9 cellular contexts compared by ENCODE assay signal in genomic region chr7:19754521-19755116, GRCh38.
DNase-seq lines count a peak whose midpoint lies in the region; ATAC-seq and TF ChIP-seq lines count a peak whose summit lies in the region.
"Had no signal": no experiment of that assay in that cellular context is flagged by ENCODE, and none has a peak within 500 bp of the region (broad histone marks: within the 10 kb centered on the region; RNA-seq: fewer than 3 reads in every experiment).

No MANE protein-coding gene starts in this region.

- peaks cover 11% of the 10 kb centered on the region for H3K27me3 Mint-ChIP-seq in nephron progenitor cell (ENCODE audit: low read depth, poor library complexity)

- no peak overlapping the region for H3K4me3 Mint-ChIP-seq in nephron progenitor cell
- H3K4me3 Mint-ChIP-seq: naive thymus-derived CD8-positive, alpha-beta T cell had no signal

- no peak overlapping the region for H3K27ac Mint-ChIP-seq in nephron progenitor cell
- H3K27ac Mint-ChIP-seq: naive thymus-derived CD8-positive, alpha-beta T cell had no signal

- TF ChIP-seq CTCF in nephron progenitor cell (IDR thresholded peaks at IDR 0.05): peak; percentile 78

- CTCF ChIA-PET in HEK293T (lab: Yijun Ruan, JAX): interaction anchor here (0.6 to 1.4 kb wide), 4 partner anchors 53 to 576 kb away, joined by 3 to 5 read pairs (median 3); partner anchors contain the start of gene ITGB8

- H3K4me1 Mint-ChIP-seq in nephron progenitor cell: peaks cover 8% of the 10 kb centered on the region
- H3K4me1 Mint-ChIP-seq: naive thymus-derived CD8-positive, alpha-beta T cell had no signal

- H3K36me3 Mint-ChIP-seq in nephron progenitor cell (ENCODE audit: low read depth): no peaks in the 10 kb centered on the region
- H3K36me3 Mint-ChIP-seq: naive thymus-derived CD8-positive, alpha-beta T cell had no signal

- H3K9me3 Mint-ChIP-seq in nephron progenitor cell: no peaks in the 10 kb centered on the region
- H3K9me3 Mint-ChIP-seq: naive thymus-derived CD8-positive, alpha-beta T cell had no signal

- POLR2A ChIA-PET in HEK293T (lab: Yijun Ruan, JAX): no interaction called here

- DNase-seq in COR-L47 (lab: John Stamatoyannopoulos, UW): peak; percentile 42
- DNase-seq in HEK293T (ENCODE audit: extremely low spot score): peak; percentile 8
- peak; percentile 70 for DNase-seq in NCI-H748 (lab: John Stamatoyannopoulos, UW; ENCODE audit: unreplicated experiment)
- DNase-seq in central memory CD4-positive, alpha-beta T cell: peak; percentile 8
- no peak for DNase-seq in nephron progenitor cell
- DNase-seq in effector CD4-positive, alpha-beta T cell: no peak
- no peak for DNase-seq in GF-D8 (lab: John Stamatoyannopoulos, UW)

- ATAC-seq in HG02970 (IDR thresholded peaks at IDR 0.05; ENCODE audit: low FRiP score, unreplicated experiment): no peak
- ATAC-seq: naive thymus-derived CD8-positive, alpha-beta T cell had no signal

TF ChIP-seq in HEK293T, 16 proteins besides CTCF, POLR2A, EP300 and RAD21:
- TF ChIP-seq NFRKB (IDR thresholded peaks at IDR 0.05) (no peak), ZNF384 (IDR thresholded peaks at IDR 0.05) (peak; percentile 78; the same call in 1 of the 2 replicates), FOXM1 (IDR thresholded peaks at IDR 0.05; ENCODE audit: borderline replicate concordance) (no peak)

Comparison
In these comparisons a context has a peak if more than half of its experiments do, and no peak if none do; other contexts are left out.
1. DNase-seq: peak in COR-L47 (single experiment), HEK293T (single experiment), NCI-H748 (single experiment) and central memory CD4-positive, alpha-beta T cell (single experiment); none in nephron progenitor cell (single experiment), effector CD4-positive, alpha-beta T cell (single experiment) and GF-D8 (single experiment).